Comparison of ENCODE assay signal across 14 cellular contexts in genomic region chr12:113587720-113588119, GRCh38.
"Had no signal": no experiment of that assay in that cellular context is flagged by ENCODE, and none has a peak within 500 bp of the region (broad histone marks: within the 10 kb centered on the region; RNA-seq: fewer than 3 reads in every experiment).

No MANE protein-coding gene starts in this region.

- DNase-seq: activated B cell treated with CpG ODN at 0.5 μM for 24 hours; activated CD4-positive, alpha-beta T cell treated with anti-CD3 and anti-CD28 coated beads, Interleukin-2, amount 10 ng/mL, durations not matched to agents 24 days and 14 days; activated naive CD4-positive, alpha-beta T cell treated with Interleukin-2 at 50 U/mL for 16 hours; activated naive CD8-positive, alpha-beta T cell treated with anti-CD3 and anti-CD28 coated beads, Interleukin-2, amount 50 U/mL, for 24 hours; dorsolateral prefrontal cortex; esophagus squamous epithelium; foreskin fibroblast; glutamatergic neuron; left cardiac atrium; naive thymus-derived CD4-positive, alpha-beta T cell; right lobe of liver had no signal

- H3K4me1 ChIP-seq: right lobe of liver had no signal

- H3K27me3 ChIP-seq: right lobe of liver had no signal

- H3K9me3 ChIP-seq: esophagus squamous epithelium, right lobe of liver had no signal

- H3K27ac ChIP-seq: dorsolateral prefrontal cortex, esophagus squamous epithelium, right lobe of liver, tibial nerve had no signal

- ATAC-seq: activated naive CD8-positive, alpha-beta T cell treated with anti-CD3 and anti-CD28 coated beads, Interleukin-2, amount 50 U/mL, for 24 hours; left cardiac atrium; right lobe of liver; stimulated activated memory B cell treated with anti-CD40 and anti-IgM and Interleukin-4, amounts not matched to agents 10 μg/mL and 1 μg/mL and 100 μg/mL, for 72 hours had no signal

- H3K4me3 ChIP-seq: dorsolateral prefrontal cortex, esophagus squamous epithelium, lung, right lobe of liver, tibial nerve had no signal

- H3K36me3 ChIP-seq: esophagus squamous epithelium, right lobe of liver, tibial nerve had no signal
